8 cellular contexts compared by ENCODE assay signal in the genomic region with DNA sequence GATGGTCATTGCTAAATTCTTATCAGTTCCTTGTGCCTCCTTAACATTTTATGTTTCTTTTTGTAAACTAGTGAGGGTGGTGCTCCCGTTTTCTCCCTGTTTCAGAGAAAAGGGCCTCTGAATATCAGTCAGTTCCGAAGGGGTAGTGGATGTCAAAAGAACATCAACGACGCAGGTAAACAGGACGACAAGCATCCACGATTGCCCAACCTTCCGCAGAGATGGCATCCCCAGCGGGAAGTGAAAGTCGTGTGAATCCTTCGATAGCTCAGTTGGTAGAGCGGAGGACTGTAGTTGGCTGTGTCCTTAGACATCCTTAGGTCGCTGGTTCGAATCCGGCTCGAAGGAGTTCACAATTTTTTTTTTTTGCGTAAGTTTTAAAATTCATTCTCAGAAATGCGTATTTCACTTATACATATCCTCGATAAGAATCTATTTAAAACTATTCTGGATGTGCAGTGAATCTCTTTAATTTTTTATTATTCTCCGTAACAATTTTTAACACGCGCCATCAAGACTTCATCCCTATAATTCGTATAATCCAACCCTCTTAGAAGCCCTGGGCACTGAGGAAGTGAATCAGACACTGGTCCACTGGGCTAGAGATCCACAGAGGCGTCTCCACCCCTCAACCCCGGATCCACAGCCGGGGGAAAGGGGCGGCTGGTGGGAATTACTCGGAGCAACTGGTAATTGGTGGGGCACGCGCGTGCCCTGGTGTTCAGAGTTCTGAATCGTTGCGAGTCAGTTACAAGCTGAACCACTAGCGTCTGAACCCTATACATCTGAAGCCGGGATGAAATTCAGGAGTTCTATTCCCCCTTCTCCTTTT. TPM values are rescaled to one million over a fixed set of nuclear protein-coding genes. Genes with fewer than 3 reads are reported as not detected.
DNase-seq lines count a peak whose midpoint lies in the region; ATAC-seq and TF ChIP-seq lines count a peak whose summit lies in the region.

No MANE protein-coding gene starts in this region.

- peak overlapping the region; percentile 32 for H3K27ac ChIP-seq in lower lobe of right lung

- no peaks in the 10 kb centered on the region for H3K36me3 ChIP-seq in lower lobe of right lung

- H3K27me3 ChIP-seq in lower lobe of right lung (ENCODE audit: low read depth): no peaks in the 10 kb centered on the region

- intact Hi-C loops in lower lobe of right lung (cut with DNase I): no loop called here

- ATAC-seq in GM19372 (IDR thresholded peaks at IDR 0.05; ENCODE audit: low read depth, unreplicated experiment) (peak; percentile 51), HG03571 (IDR thresholded peaks at IDR 0.05; ENCODE audit: unreplicated experiment) (peak; percentile 70), lower lobe of right lung (peak; percentile 86 to 88)

- peak; percentile 96 for DNase-seq in Ammon's horn (ENCODE audit: low spot score)
- DNase-seq in NCI-H82 (lab: John Stamatoyannopoulos, UW): peak; percentile 95
- DNase-seq in activated CD4-positive, alpha-beta T cell treated with anti-CD3 and anti-CD28 coated beads, Interleukin-2, amount 50 U/mL, for 48 hours: peak; percentile 99
- DNase-seq in ecto neural progenitor cell (ENCODE audit: low spot score): peak; percentile 98
- DNase-seq in lower lobe of right lung: peak; percentile 86
- DNase-seq in stimulated activated CD4-positive, alpha-beta T cell treated with anti-CD3 and anti-CD28 coated beads, TNF-alpha, amount 100 ng/mL, for 24 hours (ENCODE audit: low read depth in 3 of 3): peak; percentile 96 to 98 (median 96)

- TF ChIP-seq CTCF in lower lobe of right lung (IDR thresholded peaks at IDR 0.05): peak; percentile 14

- H3K4me3 ChIP-seq in lower lobe of right lung: peak overlapping the region; percentile 58

- H3K9me3 ChIP-seq in lower lobe of right lung: no peaks in the 10 kb centered on the region

- peaks cover 8% of the 10 kb centered on the region for H3K4me1 ChIP-seq in lower lobe of right lung

RNA-seq across cellular contexts. Expression of a gene that starts 27.9 kb away (rescaled TPM):
- total RNA-seq in lower lobe of right lung: 13.5 TPM

RNA-seq across cellular contexts. Expression of a gene that starts 30.7 kb away (rescaled TPM):
- total RNA-seq in lower lobe of right lung: 42.9 TPM

Comparison
In these comparisons a context has a peak if more than half of its experiments do, and no peak if none do; other contexts are left out.
1. Peak in every context shown above with its lines: DNase-seq, ATAC-seq, H3K4me3 ChIP-seq and H3K27ac ChIP-seq.